ENCODE assay signal across 8 cellular contexts in the genomic region with DNA sequence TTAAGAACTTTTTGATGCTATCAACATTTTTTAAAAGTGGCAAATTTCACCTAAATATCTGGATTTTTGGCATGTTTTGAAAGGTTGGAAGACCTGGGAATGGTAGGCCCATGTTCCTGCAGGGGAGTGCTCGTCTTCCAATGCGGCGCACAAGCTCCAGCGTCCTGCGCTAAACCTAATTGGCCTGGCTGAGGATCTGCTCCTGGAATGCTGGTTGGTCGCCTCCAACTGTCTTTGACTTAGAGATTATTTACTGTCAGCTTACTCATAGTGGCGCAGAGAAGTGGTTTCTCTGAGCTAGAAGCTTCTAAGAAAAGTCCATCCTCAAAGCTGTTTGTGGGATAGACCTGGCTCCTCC. TPM values are rescaled to one million over a fixed set of nuclear protein-coding genes. Genes with fewer than 3 reads are reported as not detected.
A peak's percentile ranks its signal among the peaks of the same experiment; 100 is the strongest.
DNase-seq lines count a peak whose midpoint lies in the region; ATAC-seq, FAIRE-seq and TF ChIP-seq lines count a peak whose summit lies in the region.

No MANE protein-coding gene starts in this region.

- H3K27ac Mint-ChIP-seq in naive thymus-derived CD4-positive, alpha-beta T cell, result peak overlapping the region; percentile 82 to 96 (median 89)

- CTCF ChIA-PET in A549 (lab: Yijun Ruan, JAX), result interaction anchor here (0.6 to 9.3 kb wide), 24 partner anchors 9 to 895 kb away, joined by 3 to 134 read pairs (median 5); partner anchors contain the start of genes PIK3IP1 and RNF185
- CTCF ChIA-PET in naive thymus-derived CD4-positive, alpha-beta T cell (lab: Charles Lee), result interaction anchor here (0.7 to 6.4 kb wide), 15 partner anchors 10 to 135 kb away, joined by 3 to 88 read pairs (median 4); partner anchors contain the start of gene PATZ1

- H3K27me3 Mint-ChIP-seq in naive thymus-derived CD4-positive, alpha-beta T cell, result no peaks in the 10 kb centered on the region

- H3K4me3 ChIP-seq in A549 (peak overlapping the region; percentile 79; the same call in 1 of the 3 replicates), HUES64 (ENCODE audit: low read length) (peak overlapping the region; percentile 73), breast epithelium (peak overlapping the region; percentile 73 to 78 (median 73))
- H3K4me3 ChIP-seq in naive thymus-derived CD4-positive, alpha-beta T cell (ENCODE audit: low read length), result peak overlapping the region; percentile 83

- H3K4me1 Mint-ChIP-seq in naive thymus-derived CD4-positive, alpha-beta T cell, result peaks cover 38 to 66% (median 51%) of the 10 kb centered on the region in 7 donors

- peak overlapping the region; percentile 58 to 88; a peak in 4 of 6 replicates for H3K27ac ChIP-seq in A549
- no peak overlapping the region for H3K27ac ChIP-seq in HUES64 (ENCODE audit: low read depth, low read length)
- peak overlapping the region; percentile 79 to 82 for H3K27ac ChIP-seq in breast epithelium
- H3K27ac ChIP-seq in naive thymus-derived CD4-positive, alpha-beta T cell (ENCODE audit: low read depth, low read length), result peak overlapping the region; percentile 82

- peaks cover 0 to 7% (median 0%) of the 10 kb centered on the region in 5 donors for H3K36me3 Mint-ChIP-seq in naive thymus-derived CD4-positive, alpha-beta T cell

- no peak for TF ChIP-seq CTCF in A549 (IDR thresholded peaks at IDR 0.05)
- TF ChIP-seq CTCF in breast epithelium (IDR thresholded peaks at IDR 0.05), result no peak

- ATAC-seq in A549, result no peak
- no peak for ATAC-seq in naive thymus-derived CD4-positive, alpha-beta T cell

- H3K4me1 ChIP-seq in A549 (peaks cover 8% of the 10 kb centered on the region; the same call in 1 of the 3 replicates), HUES64 (ENCODE audit: insufficient read depth, low read length) (peaks cover 10% of the 10 kb centered on the region; the same call in 1 of the 2 replicates), breast epithelium (peaks cover 8 to 9% of the 10 kb centered on the region in 2 donors)
- H3K4me1 ChIP-seq in naive thymus-derived CD4-positive, alpha-beta T cell (ENCODE audit: control insufficient read depth in 2 of 2, insufficient read depth in 2 of 2, low read length in 2 of 2), result peaks cover 23 to 31% of the 10 kb centered on the region in 2 donors

- TF ChIP-seq POLR2A in A549 (IDR thresholded peaks at IDR 0.05; ENCODE audit: low read length) (no peak), breast epithelium (IDR thresholded peaks at IDR 0.05) (no peak), H54 (IDR thresholded peaks at IDR 0.05; ENCODE audit: low read depth, low read length) (no peak)

- no peak for TF ChIP-seq EP300 in A549 (IDR thresholded peaks at IDR 0.05)

- H3K4me2 ChIP-seq in A549, result peak overlapping the region; percentile 75

- no peaks in the 10 kb centered on the region for H3K9me3 Mint-ChIP-seq in naive thymus-derived CD4-positive, alpha-beta T cell

- FAIRE-seq in A549 (lab: Jason Lieb, UNC), result no peak
- FAIRE-seq in H54 (lab: Jason Lieb, UNC), result no peak

- TF ChIP-seq RAD21 in A549 (conservative IDR thresholded peaks at IDR 0.05 in 1 of 2, IDR thresholded peaks at IDR 0.05 in 1 of 2), result no peak

- intact Hi-C loops in breast epithelium (cut with DNase I; ENCODE audit: low total_unique reads), result loop anchor here (10.0 kb wide), 1 partner anchor 63 kb away; no protein-coding TSS in a partner anchor
- intact Hi-C loops in naive thymus-derived CD4-positive, alpha-beta T cell (cut with micrococcal nuclease), result loop anchor here (5.0 kb wide), 3 partner anchors 36 to 421 kb away; partner anchors contain the start of gene SMTN (in 1 of the 2)

- no peak for DNase-seq in A549 (ENCODE audit: low read depth in 1 of 2, low spot score in 1 of 2)
- DNase-seq in breast epithelium (ENCODE audit: low spot score in 2 of 2), result no peak
- no peak for DNase-seq in naive thymus-derived CD4-positive, alpha-beta T cell
- no peak for DNase-seq in stimulated activated naive CD4-positive, alpha-beta T cell treated with Interleukin-2 at 50 U/mL for 16 hours (lab: John Stamatoyannopoulos, UW)
- DNase-seq in activated CD4-positive, CD25-positive, alpha-beta regulatory T cell (lab: John Stamatoyannopoulos, UW), result no peak
- DNase-seq in dermis blood vessel endothelial cell, result no peak
- DNase-seq in H54 (ENCODE audit: insufficient read length, low spot score), result no peak

- H3K4me3 Mint-ChIP-seq in naive thymus-derived CD4-positive, alpha-beta T cell, result peak overlapping the region; percentile 86 to 91 (median 88)

- 81% methylated on average over 7 of the region's 7 CpGs for WGBS in A549 (ENCODE audit: missing lambda C conversion rate)
- WGBS in HUES64, result 88% methylated on average over 7 of the region's 7 CpGs

- POLR2A ChIA-PET in A549 (lab: Yijun Ruan, JAX), result interaction anchor here (0.5 to 1.6 kb wide), 4 partner anchors 31 to 62 kb away, joined by 3 to 4 read pairs (median 4); no protein-coding TSS in a partner anchor
- POLR2A ChIA-PET in naive thymus-derived CD4-positive, alpha-beta T cell (lab: Charles Lee), result interaction anchor here (0.5 to 5.6 kb wide), 16 partner anchors 18 to 243 kb away, joined by 3 to 76 read pairs (median 5); partner anchors contain the start of genes MORC2, PIK3IP1 and RNF185

- H3K9ac ChIP-seq in HUES64 (ENCODE audit: low read depth, low read length), result no peak overlapping the region

- H3K9me3 ChIP-seq in A549, result no peaks in the 10 kb centered on the region
- H3K9me3 ChIP-seq in HUES64 (ENCODE audit: insufficient read depth, low read depth, low read length), result no peaks in the 10 kb centered on the region
- no peaks in the 10 kb centered on the region for H3K9me3 ChIP-seq in breast epithelium
- no peaks in the 10 kb centered on the region for H3K9me3 ChIP-seq in naive thymus-derived CD4-positive, alpha-beta T cell (ENCODE audit: control insufficient read depth in 2 of 3, low read length in 3 of 3)

- H3K27me3 ChIP-seq in HUES64 (ENCODE audit: insufficient read depth, low read length) (no peaks in the 10 kb centered on the region), breast epithelium (no peaks in the 10 kb centered on the region)
- no peaks in the 10 kb centered on the region for H3K27me3 ChIP-seq in naive thymus-derived CD4-positive, alpha-beta T cell (ENCODE audit: control insufficient read depth in 2 of 2, insufficient read depth in 2 of 2, low read length in 2 of 2)

- H3K36me3 ChIP-seq in HUES64 (ENCODE audit: insufficient read depth, low read length), result 0 out of 2 replicates have a peak, but pooled peaks cover 4% of the 10 kb centered on the region
- H3K36me3 ChIP-seq in breast epithelium, result no peaks in the 10 kb centered on the region
- peaks cover 0 to 10% (median 0%) of the 10 kb centered on the region in 3 experiments for H3K36me3 ChIP-seq in naive thymus-derived CD4-positive, alpha-beta T cell (ENCODE audit: control insufficient read depth in 2 of 3, insufficient read depth in 3 of 3, low read length in 3 of 3)

TF ChIP-seq in A549, 52 proteins besides CTCF, POLR2A, EP300 and RAD21 (continues in another document):
- TF ChIP-seq ATOH8 (CRISPR knock-in tag; IDR thresholded peaks at IDR 0.05; ENCODE audit: low read depth), result no peak
- no peak for TF ChIP-seq EHMT2 (IDR thresholded peaks at IDR 0.05; ENCODE audit: low read depth)
- TF ChIP-seq PHF8 (IDR thresholded peaks at IDR 0.05; ENCODE audit: borderline replicate concordance, low read depth), result no peak

RNA-seq across cellular contexts. Expression of gene LIMK2, which starts 0.6 kb away (rescaled TPM):
- 3.1 and 4.9 TPM in 2 replicates for polyA plus RNA-seq in A549 (2011; rRNA removed)
- 2.4 and 2.8 TPM in 2 replicates for polyA plus RNA-seq in A549 (2012; cell fraction: cytosol; rRNA removed)
- 12.4 and 15.5 TPM in 2 replicates for polyA plus RNA-seq in A549 (2012; cell fraction: nucleus; rRNA removed)
- 6.4 to 7.3 TPM (median 6.9 TPM) in 3 replicates for polyA plus RNA-seq in A549 (2017; fragmentation: RNase III; extraction: RNeasy Plus Mini Kit Qiagen cat#74134 plus additional on column Dnase treatment)
- 4.8 and 6.3 TPM in 2 replicates for polyA minus RNA-seq in A549 (2011; rRNA and poly(A)+ RNA removed)
- polyA plus RNA-seq in HUES64 (2013, experiment 1 of 2), result 25.4 TPM
- polyA plus RNA-seq in HUES64 (2013, experiment 2 of 2), result 18.7 TPM
- 100 to 1,000 TPM in 2 of 3 donors, 1 to 10 TPM in 1; 6.9 to 146 (median 135) TPM for total RNA-seq in breast epithelium
- 10 to 100 TPM; 18.3 to 49.9 (median 28.8) TPM for total RNA-seq in naive thymus-derived CD4-positive, alpha-beta T cell
- polyA plus RNA-seq in naive thymus-derived CD4-positive, alpha-beta T cell, result 10 to 100 TPM; 13.1 to 25.3 TPM
- 94.0 and 103 TPM in 2 replicates for total RNA-seq in dermis blood vessel endothelial cell

RNA-seq across cellular contexts. Expression of gene RNF185, which starts 51.5 kb away (rescaled TPM):
- polyA plus RNA-seq in A549 (2011; rRNA removed), result 23.5 and 25.5 TPM in 2 replicates
- 9.7 and 13.0 TPM in 2 replicates for polyA plus RNA-seq in A549 (2012; cell fraction: cytosol; rRNA removed)
- 7.3 and 10.0 TPM in 2 replicates for polyA plus RNA-seq in A549 (2012; cell fraction: nucleus; rRNA removed)
- 12.9 to 14.6 TPM (median 14.0 TPM) in 3 replicates for polyA plus RNA-seq in A549 (2017; fragmentation: RNase III; extraction: RNeasy Plus Mini Kit Qiagen cat#74134 plus additional on column Dnase treatment)
- polyA minus RNA-seq in A549 (2011; rRNA and poly(A)+ RNA removed), result 17.3 and 18.0 TPM in 2 replicates
- polyA plus RNA-seq in HUES64 (2013, experiment 1 of 2), result 19.2 TPM
- 21.9 TPM for polyA plus RNA-seq in HUES64 (2013, experiment 2 of 2)
- total RNA-seq in breast epithelium, result 10 to 100 TPM; 32.8 to 42.6 (median 38.3) TPM
- 10 to 100 TPM; 10.6 to 28.5 (median 23.5) TPM for total RNA-seq in naive thymus-derived CD4-positive, alpha-beta T cell
- polyA plus RNA-seq in naive thymus-derived CD4-positive, alpha-beta T cell, result 10 to 100 TPM; 18.1 to 27.2 TPM
- 30.3 and 34.3 TPM in 2 replicates for total RNA-seq in dermis blood vessel endothelial cell
